In genomic region chr1:6202256-6202655, GRCh38 we compare ENCODE assay signal across 18 cellular contexts. TPM values are rescaled to one million over a fixed set of nuclear protein-coding genes. Genes with fewer than 3 reads are reported as not detected.
DNase-seq lines count a peak whose midpoint lies in the region; ATAC-seq and TF ChIP-seq lines count a peak whose summit lies in the region.
"Had no signal": no experiment of that assay in that cellular context is flagged by ENCODE, and none has a peak within 500 bp of the region (broad histone marks: within the 10 kb centered on the region; RNA-seq: fewer than 3 reads in every experiment).

No MANE protein-coding gene starts in this region.

- no peak for ATAC-seq in natural killer cell treated with Interleukin-12 subunit alpha and Interleukin-12 subunit beta and Interleukin-15 and Interleukin-18, amount 100 ng/mL, for 72 hours
- no peak for ATAC-seq in natural killer cell
- ATAC-seq in activated T-helper 17 cell treated with anti-CD3 and anti-CD28 coated beads, Interleukin-2, amount 50 U/mL, for 72 hours (replicated peaks), result no peak
- no peak for ATAC-seq in stimulated activated memory B cell treated with anti-CD40 and anti-IgM and Interleukin-4, amounts not matched to agents 10 μg/mL and 1 μg/mL and 100 μg/mL, for 72 hours
- ATAC-seq: CD8-positive, alpha-beta T cell had no signal

- peak overlapping the region; percentile 96 for H3K4me3 Mint-ChIP-seq in natural killer cell treated with Interleukin-12 subunit alpha and Interleukin-12 subunit beta and Interleukin-15 and Interleukin-18, amount 100 ng/mL, for 72 hours
- H3K4me3 Mint-ChIP-seq in natural killer cell (no peak overlapping the region), nephron (peak overlapping the region; percentile 17 to 37 (median 19)), chondrocyte (ENCODE audit: unreplicated experiment) (no peak overlapping the region)
- no peak overlapping the region for H3K4me3 Mint-ChIP-seq in activated T-helper 17 cell treated with anti-CD3 and anti-CD28 coated beads, Interleukin-2, amount 50 U/mL, for 72 hours
- no peak overlapping the region for H3K4me3 Mint-ChIP-seq in stimulated activated memory B cell treated with anti-CD40 and anti-IgM and Interleukin-4, amounts not matched to agents 10 μg/mL and 1 μg/mL and 100 μg/mL, for 72 hours
- H3K4me3 Mint-ChIP-seq: CD8-positive, alpha-beta T cell had no signal

- peaks cover 16% of the 10 kb centered on the region for H3K36me3 Mint-ChIP-seq in natural killer cell treated with Interleukin-12 subunit alpha and Interleukin-12 subunit beta and Interleukin-15 and Interleukin-18, amount 100 ng/mL, for 72 hours
- H3K36me3 Mint-ChIP-seq in natural killer cell (no peaks in the 10 kb centered on the region), nephron (ENCODE audit: low read depth) (peaks cover 16% of the 10 kb centered on the region), chondrocyte (ENCODE audit: low read depth) (peaks cover 4% of the 10 kb centered on the region)
- H3K36me3 Mint-ChIP-seq in activated T-helper 17 cell treated with anti-CD3 and anti-CD28 coated beads, Interleukin-2, amount 50 U/mL, for 72 hours (ENCODE audit: low read depth), result peaks cover 17% of the 10 kb centered on the region
- H3K36me3 Mint-ChIP-seq in stimulated activated memory B cell treated with anti-CD40 and anti-IgM and Interleukin-4, amounts not matched to agents 10 μg/mL and 1 μg/mL and 100 μg/mL, for 72 hours, result peaks cover 10% of the 10 kb centered on the region

- H3K27me3 Mint-ChIP-seq in natural killer cell treated with Interleukin-12 subunit alpha and Interleukin-12 subunit beta and Interleukin-15 and Interleukin-18, amount 100 ng/mL, for 72 hours, result peaks cover 0 to 3% of the 10 kb centered on the region in 2 donors
- H3K27me3 Mint-ChIP-seq in natural killer cell (ENCODE audit: low read depth in 2 of 2), result peaks cover 0 to 7% of the 10 kb centered on the region in 2 donors
- no peaks in the 10 kb centered on the region for H3K27me3 Mint-ChIP-seq in activated T-helper 17 cell treated with anti-CD3 and anti-CD28 coated beads, Interleukin-2, amount 50 U/mL, for 72 hours
- peaks cover 6% of the 10 kb centered on the region for H3K27me3 Mint-ChIP-seq in nephron (ENCODE audit: low read depth)
- H3K27me3 Mint-ChIP-seq in stimulated activated memory B cell treated with anti-CD40 and anti-IgM and Interleukin-4, amounts not matched to agents 10 μg/mL and 1 μg/mL and 100 μg/mL, for 72 hours, result peaks cover 8% of the 10 kb centered on the region
- no peaks in the 10 kb centered on the region for H3K27me3 Mint-ChIP-seq in chondrocyte (ENCODE audit: low read depth)

- intact Hi-C loops in natural killer cell (cut with micrococcal nuclease), result no loop called here

- no peaks in the 10 kb centered on the region for H3K9me3 Mint-ChIP-seq in natural killer cell treated with Interleukin-12 subunit alpha and Interleukin-12 subunit beta and Interleukin-15 and Interleukin-18, amount 100 ng/mL, for 72 hours
- H3K9me3 Mint-ChIP-seq in natural killer cell (no peaks in the 10 kb centered on the region), nephron (no peaks in the 10 kb centered on the region), chondrocyte (ENCODE audit: low read depth) (no peaks in the 10 kb centered on the region)
- H3K9me3 Mint-ChIP-seq in activated T-helper 17 cell treated with anti-CD3 and anti-CD28 coated beads, Interleukin-2, amount 50 U/mL, for 72 hours, result no peaks in the 10 kb centered on the region
- H3K9me3 Mint-ChIP-seq in stimulated activated memory B cell treated with anti-CD40 and anti-IgM and Interleukin-4, amounts not matched to agents 10 μg/mL and 1 μg/mL and 100 μg/mL, for 72 hours, result no peaks in the 10 kb centered on the region
- H3K9me3 Mint-ChIP-seq: CD8-positive, alpha-beta T cell had no signal

- H3K4me1 Mint-ChIP-seq in natural killer cell treated with Interleukin-12 subunit alpha and Interleukin-12 subunit beta and Interleukin-15 and Interleukin-18, amount 100 ng/mL, for 72 hours (ENCODE audit: low read depth in 2 of 2), result peaks cover 27 to 33% of the 10 kb centered on the region in 2 donors
- H3K4me1 Mint-ChIP-seq in natural killer cell (peaks cover 33 to 40% of the 10 kb centered on the region in 2 donors), nephron (peaks cover 46% of the 10 kb centered on the region), chondrocyte (ENCODE audit: low read depth) (peaks cover 39% of the 10 kb centered on the region)
- peaks cover 15% of the 10 kb centered on the region for H3K4me1 Mint-ChIP-seq in activated T-helper 17 cell treated with anti-CD3 and anti-CD28 coated beads, Interleukin-2, amount 50 U/mL, for 72 hours
- H3K4me1 Mint-ChIP-seq in stimulated activated memory B cell treated with anti-CD40 and anti-IgM and Interleukin-4, amounts not matched to agents 10 μg/mL and 1 μg/mL and 100 μg/mL, for 72 hours, result peaks cover 49% of the 10 kb centered on the region

- H3K27ac Mint-ChIP-seq in natural killer cell treated with Interleukin-12 subunit alpha and Interleukin-12 subunit beta and Interleukin-15 and Interleukin-18, amount 100 ng/mL, for 72 hours, result peak overlapping the region in 1 of 2 donors; percentile 61
- H3K27ac Mint-ChIP-seq in natural killer cell, result no peak overlapping the region
- peak overlapping the region; percentile 56 for H3K27ac Mint-ChIP-seq in activated T-helper 17 cell treated with anti-CD3 and anti-CD28 coated beads, Interleukin-2, amount 50 U/mL, for 72 hours
- H3K27ac Mint-ChIP-seq in nephron, result peak overlapping the region; percentile 99 to 100 (median 99)
- H3K27ac Mint-ChIP-seq in stimulated activated memory B cell treated with anti-CD40 and anti-IgM and Interleukin-4, amounts not matched to agents 10 μg/mL and 1 μg/mL and 100 μg/mL, for 72 hours, result peak overlapping the region; percentile 93
- no peak overlapping the region for H3K27ac Mint-ChIP-seq in chondrocyte (ENCODE audit: unreplicated experiment)
- H3K27ac Mint-ChIP-seq: CD8-positive, alpha-beta T cell had no signal

- DNase-seq in natural killer cell treated with Interleukin-12 subunit alpha and Interleukin-12 subunit beta and Interleukin-15 and Interleukin-18, amount 100 ng/mL, for 72 hours (ENCODE audit: low spot score), result no peak
- no peak for DNase-seq in natural killer cell
- DNase-seq in chondrocyte (ENCODE audit: low spot score), result no peak
- DNase-seq in CD1c-positive myeloid dendritic cell (ENCODE audit: extremely low spot score), result no peak
- no peak for DNase-seq in Ammon's horn (ENCODE audit: low spot score)
- DNase-seq: BE2C; C1 segment of cervical spinal cord; Calu3; CD8-positive, alpha-beta T cell; DMS79 treated with DMSO at 0.1 percent for 48 hours; GF-D8; GOT3; H7 had no signal

- TF ChIP-seq CTCF in natural killer cell (IDR thresholded peaks at IDR 0.05) (no peak), nephron (IDR thresholded peaks at IDR 0.05; ENCODE audit: unreplicated experiment in 3 of 3) (no peak), chondrocyte (IDR thresholded peaks at IDR 0.05) (no peak)

RNA-seq across cellular contexts. Expression of gene RPL22, which starts 2.9 kb away (rescaled TPM):
- total RNA-seq in natural killer cell treated with Interleukin-12 subunit alpha and Interleukin-12 subunit beta and Interleukin-15 and Interleukin-18, amount 100 ng/mL, for 72 hours, result 100 to 1,000 TPM; 209 to 355 TPM
- 100 to 1,000 TPM; 210 to 239 (median 228) TPM for total RNA-seq in natural killer cell
- total RNA-seq in activated T-helper 17 cell treated with anti-CD3 and anti-CD28 coated beads, Interleukin-2, amount 50 U/mL, for 72 hours, result 100 to 1,000 TPM; 437 to 506 TPM
- 208 to 243 TPM (median 220 TPM) in 3 replicates for total RNA-seq in chondrocyte

RNA-seq across cellular contexts. Expression of gene RNF207, which starts 3.7 kb away (rescaled TPM):
- total RNA-seq in natural killer cell treated with Interleukin-12 subunit alpha and Interleukin-12 subunit beta and Interleukin-15 and Interleukin-18, amount 100 ng/mL, for 72 hours, result 10 to 100 TPM in 1 of 2 donors, 1 to 10 TPM in 1; 4.2 to 14.2 TPM
- total RNA-seq in natural killer cell (1 to 10 TPM; 2.1 to 5.5 (median 2.3) TPM), chondrocyte (15.6 to 19.9 TPM (median 17.9 TPM) in 3 replicates)
- total RNA-seq in activated T-helper 17 cell treated with anti-CD3 and anti-CD28 coated beads, Interleukin-2, amount 50 U/mL, for 72 hours, result 10 to 100 TPM; 20.1 to 21.9 TPM

RNA-seq across cellular contexts. Expression of gene CHD5, which starts 22.1 kb away (rescaled TPM):
- total RNA-seq in natural killer cell treated with Interleukin-12 subunit alpha and Interleukin-12 subunit beta and Interleukin-15 and Interleukin-18, amount 100 ng/mL, for 72 hours, result under 1 TPM; 0.31 to 0.78 TPM
- total RNA-seq in natural killer cell, result 1 to 10 TPM in 1 of 3 donors, under 1 TPM in 2; 0.34 to 1.2 (median 0.73) TPM
- 1 to 10 TPM in 1 of 2 donors, under 1 TPM in 1; 0.43 to 1.2 TPM for total RNA-seq in activated T-helper 17 cell treated with anti-CD3 and anti-CD28 coated beads, Interleukin-2, amount 50 U/mL, for 72 hours
- 0.23 to 1.0 TPM (median 0.42 TPM) in 3 replicates for total RNA-seq in chondrocyte

RNA-seq across cellular contexts. Expression of gene ICMT, which starts 33.5 kb away (rescaled TPM):
- total RNA-seq in natural killer cell treated with Interleukin-12 subunit alpha and Interleukin-12 subunit beta and Interleukin-15 and Interleukin-18, amount 100 ng/mL, for 72 hours, result 10 to 100 TPM; 44.1 to 71.4 TPM
- 10 to 100 TPM in 2 of 3 donors, 1 to 10 TPM in 1; 8.6 to 16.9 (median 15.6) TPM for total RNA-seq in natural killer cell
- 10 to 100 TPM; 26.7 to 62.4 TPM for total RNA-seq in activated T-helper 17 cell treated with anti-CD3 and anti-CD28 coated beads, Interleukin-2, amount 50 U/mL, for 72 hours
- 72.7 to 94.2 TPM (median 73.1 TPM) in 3 replicates for total RNA-seq in chondrocyte

RNA-seq across cellular contexts. Expression of gene HES3, which starts 41.7 kb away (rescaled TPM):
- not detected for total RNA-seq in natural killer cell treated with Interleukin-12 subunit alpha and Interleukin-12 subunit beta and Interleukin-15 and Interleukin-18, amount 100 ng/mL, for 72 hours
- total RNA-seq in natural killer cell (not detected), chondrocyte (not detected in 3 replicates)
- total RNA-seq in activated T-helper 17 cell treated with anti-CD3 and anti-CD28 coated beads, Interleukin-2, amount 50 U/mL, for 72 hours, result not detected
- total RNA-seq: A172; Calu3; CD8-positive, alpha-beta T cell; HT-29 had no signal

Comparison
In these comparisons a context has a peak if more than half of its experiments do, and no peak if none do; other contexts are left out.
1. H3K4me3 Mint-ChIP-seq: peak in natural killer cell treated with Interleukin-12 subunit alpha and Interleukin-12 subunit beta and Interleukin-15 and Interleukin-18, amount 100 ng/mL, for 72 hours (single experiment) and nephron (3 of 3); none in natural killer cell (single experiment), activated T-helper 17 cell treated with anti-CD3 and anti-CD28 coated beads, Interleukin-2, amount 50 U/mL, for 72 hours (single experiment), stimulated activated memory B cell treated with anti-CD40 and anti-IgM and Interleukin-4, amounts not matched to agents 10 μg/mL and 1 μg/mL and 100 μg/mL, for 72 hours (single experiment) and chondrocyte (single experiment).
2. H3K27ac Mint-ChIP-seq: peak in activated T-helper 17 cell treated with anti-CD3 and anti-CD28 coated beads, Interleukin-2, amount 50 U/mL, for 72 hours (single experiment), nephron (3 of 3) and stimulated activated memory B cell treated with anti-CD40 and anti-IgM and Interleukin-4, amounts not matched to agents 10 μg/mL and 1 μg/mL and 100 μg/mL, for 72 hours (single experiment); none in natural killer cell (0 of 2) and chondrocyte (single experiment).